9 cellular contexts compared by ENCODE assay signal in the genomic region with DNA sequence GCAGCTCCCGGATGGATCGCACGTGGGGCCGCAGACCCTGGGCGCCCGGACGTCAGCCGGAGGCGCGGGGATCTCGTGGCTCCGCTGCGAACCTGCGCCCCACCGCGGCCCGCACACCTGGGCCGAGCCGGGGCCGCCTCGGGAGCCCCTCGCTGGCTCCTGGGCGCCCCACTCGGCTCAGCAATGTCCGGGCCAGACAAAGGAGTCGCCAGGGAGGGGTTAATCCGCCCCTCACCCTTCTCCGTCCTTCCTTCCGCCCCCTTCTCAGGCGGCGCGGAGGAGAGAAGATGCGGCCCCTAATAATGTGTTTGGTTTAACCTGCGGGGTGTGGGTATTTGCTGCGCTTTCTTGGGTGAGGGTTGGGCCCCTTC. TPM values are rescaled to one million over a fixed set of nuclear protein-coding genes. Genes with fewer than 3 reads are reported as not detected.
DNase-seq lines count a peak whose midpoint lies in the region; ATAC-seq, FAIRE-seq and TF ChIP-seq lines count a peak whose summit lies in the region.
"Had no signal": no experiment of that assay in that cellular context is flagged by ENCODE, and none has a peak within 500 bp of the region (broad histone marks: within the 10 kb centered on the region; RNA-seq: fewer than 3 reads in every experiment).

No MANE protein-coding gene starts in this region.

- no peak for TF ChIP-seq RAD21 in neural cell (conservative IDR thresholded peaks at IDR 0.05)

- peak overlapping the region; percentile 59 for H3K4me2 ChIP-seq in endothelial cell of umbilical vein (ENCODE audit: insufficient read depth, low read length)
- H3K4me2 ChIP-seq in neural cell (ENCODE audit: low read length): peak overlapping the region; percentile 100

- POLR2A ChIA-PET in endothelial cell of umbilical vein (lab: Charles Lee): no interaction called here

- peak overlapping the region; percentile 99 for H3K4me3 ChIP-seq in ACC112 (ENCODE audit: low read depth, low read length)
- H3K4me3 ChIP-seq in endothelial cell of umbilical vein (replicated peaks in 1 of 3; ENCODE audit: insufficient read depth in 1 of 3, low read depth in 1 of 3, low read length in 3 of 3): peak overlapping the region; percentile 89 to 99 (median 95)
- H3K4me3 ChIP-seq in neural cell (ENCODE audit: low read length): peak overlapping the region; percentile 69

- H3F3A ChIP-seq in neural cell (ENCODE audit: insufficient read depth, low read length, poor library complexity, severe bottlenecking): no peaks in the 10 kb centered on the region

- H3K9me2 ChIP-seq in neural cell (ENCODE audit: insufficient read depth, low read length): no peaks in the 10 kb centered on the region

- TF ChIP-seq CTCF in endothelial cell of umbilical vein (IDR thresholded peaks at IDR 0.05; ENCODE audit: extremely low read depth in 1 of 2, insufficient read depth in 1 of 2, low read depth in 1 of 2, low read length in 2 of 2) (no peak), neural cell (IDR thresholded peaks at IDR 0.05; ENCODE audit: poor library complexity, severe bottlenecking) (no peak)

- intact Hi-C loops in endothelial cell of umbilical vein (cut with micrococcal nuclease): no loop called here

- H3K9me3 ChIP-seq in endothelial cell of umbilical vein (replicated peaks; ENCODE audit: control insufficient read depth, insufficient read depth, low read length): no peaks in the 10 kb centered on the region
- no peaks in the 10 kb centered on the region for H3K9me3 ChIP-seq in neural cell (ENCODE audit: low read length)

- ATAC-seq in activated CD4-positive, CD25-positive, alpha-beta regulatory T cell treated with anti-CD3 and anti-CD28 coated beads, Interleukin-2, amount 50 U/mL, for 24 hours: no peak

- H4K20me1 ChIP-seq in endothelial cell of umbilical vein (replicated peaks; ENCODE audit: control insufficient read depth, extremely low read depth, insufficient read depth, low read length) (no peaks in the 10 kb centered on the region), neural cell (ENCODE audit: insufficient read depth) (peaks cover 16% of the 10 kb centered on the region)

- H3K9me1 ChIP-seq in endothelial cell of umbilical vein (replicated peaks; ENCODE audit: control insufficient read depth, extremely low read depth, insufficient read depth, low read length): no peaks in the 10 kb centered on the region

- FAIRE-seq in endothelial cell of umbilical vein (lab: Jason Lieb, UNC): no peak

- H3K27ac ChIP-seq in ACC112 (ENCODE audit: low read depth, low read length) (peak overlapping the region; percentile 90), endothelial cell of umbilical vein (ENCODE audit: insufficient read depth, low read depth, low read length) (peak overlapping the region; percentile 62), neural cell (ENCODE audit: low read length) (peak overlapping the region; percentile 93)

- dilution Hi-C loops in endothelial cell of umbilical vein (cut with MboI; ENCODE audit: extremely low pct_ligation_motif_present, low sequenced_read_pairs): no loop called here

- no peak for TF ChIP-seq EP300 in neural cell (conservative IDR thresholded peaks at IDR 0.05; ENCODE audit: poor library complexity, severe bottlenecking)

- DNase-seq in NCI-H69 (lab: John Stamatoyannopoulos, UW) (peak; percentile 78), endothelial cell of umbilical vein (ENCODE audit: low read depth, low spot score) (no peak), NCI-H510A treated with DMSO at 0.1 percent for 48 hours (lab: John Stamatoyannopoulos, UW) (no peak)
- no peak for DNase-seq in activated T-cell treated with anti-CD3 and anti-CD28 coated beads, Interleukin-2, amount 50 U/mL, for 1 hour
- no peak for DNase-seq in stimulated activated CD4-positive, alpha-beta T cell treated with anti-CD3 and anti-CD28 coated beads, Interleukin-4, amount 100 ng/mL, for 1 hour
- DNase-seq: activated naive CD4-positive, alpha-beta T cell treated with anti-CD3 and anti-CD28 coated beads, Interleukin-2, amount 50 U/mL, for 16 hours had no signal

- H3K4me1 ChIP-seq in ACC112 (ENCODE audit: control insufficient read depth, insufficient read depth, low read length, unreplicated experiment): peaks cover 3% of the 10 kb centered on the region
- H3K4me1 ChIP-seq in endothelial cell of umbilical vein (ENCODE audit: control insufficient read depth, extremely low read depth, insufficient read depth, low read length): peaks cover 33% of the 10 kb centered on the region

- H3K36me3 ChIP-seq in ACC112 (ENCODE audit: insufficient read depth, low read length) (no peaks in the 10 kb centered on the region), endothelial cell of umbilical vein (ENCODE audit: control insufficient read depth in 2 of 2, extremely low read depth in 1 of 2, insufficient read depth in 2 of 2, low read length in 2 of 2) (no peaks in the 10 kb centered on the region), neural cell (ENCODE audit: insufficient read depth, low read length) (no peaks in the 10 kb centered on the region)

- peaks cover 62% of the 10 kb centered on the region for H3K79me2 ChIP-seq in ACC112 (ENCODE audit: control insufficient read depth, insufficient read depth, low read length, unreplicated experiment)
- H3K79me2 ChIP-seq in endothelial cell of umbilical vein (ENCODE audit: control insufficient read depth, insufficient read depth, low read length): peaks cover 53% of the 10 kb centered on the region
- H3K79me2 ChIP-seq in neural cell (replicated peaks; ENCODE audit: insufficient read depth, low read length): peaks cover 91% of the 10 kb centered on the region

- H3K27me3 ChIP-seq in ACC112 (ENCODE audit: insufficient read depth, low read length) (no peaks in the 10 kb centered on the region), endothelial cell of umbilical vein (ENCODE audit: control insufficient read depth in 2 of 2, insufficient read depth in 2 of 2, low read length in 2 of 2) (no peaks in the 10 kb centered on the region), neural cell (ENCODE audit: insufficient read depth, low read depth, low read length) (no peaks in the 10 kb centered on the region)

- peak overlapping the region; percentile 89 for H3K9ac ChIP-seq in endothelial cell of umbilical vein (replicated peaks; ENCODE audit: extremely low read depth, insufficient read depth, low read length)
- peak overlapping the region; percentile 99 for H3K9ac ChIP-seq in neural cell (ENCODE audit: low read length)

- H2AFZ ChIP-seq in ACC112 (ENCODE audit: low read length, unreplicated experiment): no peak overlapping the region
- no peak overlapping the region for H2AFZ ChIP-seq in endothelial cell of umbilical vein (ENCODE audit: low read depth, low read length)
- H2AFZ ChIP-seq in neural cell (ENCODE audit: low read depth, low read length): no peak overlapping the region

- CTCF ChIA-PET in endothelial cell of umbilical vein (lab: Charles Lee): no interaction called here

- BruUV-seq in endothelial cell of umbilical vein (replicated peaks; lab: Mats Ljungman, UMichigan): no TSS peak

- no peak for TF ChIP-seq POLR2A in endothelial cell of umbilical vein (IDR thresholded peaks at IDR 0.05; ENCODE audit: low read depth, low read length)

TF ChIP-seq in endothelial cell of umbilical vein, 7 proteins besides CTCF, POLR2A, EP300 and RAD21:
- TF ChIP-seq POLR2AphosphoS5 (IDR thresholded peaks at IDR 0.05; ENCODE audit: insufficient read depth, low read depth, low read length) (no peak), JUN (IDR thresholded peaks at IDR 0.05; ENCODE audit: borderline replicate concordance, insufficient read depth, insufficient read length, low read depth) (no peak), MYC (IDR thresholded peaks at IDR 0.05; ENCODE audit: low read depth, low read length) (no peak), GATA2 (IDR thresholded peaks at IDR 0.05; ENCODE audit: insufficient read depth, insufficient read length, low read depth, low read length) (no peak)
- TF ChIP-seq, protein P1, sequence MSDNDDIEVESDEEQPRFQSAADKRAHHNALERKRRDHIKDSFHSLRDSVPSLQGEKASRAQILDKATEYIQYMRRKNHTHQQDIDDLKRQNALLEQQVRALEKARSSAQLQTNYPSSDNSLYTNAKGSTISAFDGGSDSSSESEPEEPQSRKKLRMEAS (IDR thresholded peaks at IDR 0.05; ENCODE audit: insufficient read depth, insufficient read length): peak; percentile 24
TF ChIP-seq in endothelial cell of umbilical vein: peak in this region for 1.

TF ChIP-seq in neural cell, 6 proteins besides CTCF, POLR2A, EP300 and RAD21 (continues in another document):
- TF ChIP-seq POLR2AphosphoS5 (IDR thresholded peaks at IDR 0.05): peak; percentile 8
- no peak for TF ChIP-seq EZH2 (IDR thresholded peaks at IDR 0.05; ENCODE audit: borderline replicate concordance, insufficient read depth, low read length, poor library complexity, severe bottlenecking)
- TF ChIP-seq TAF1 (IDR thresholded peaks at IDR 0.05; ENCODE audit: low read depth): no peak
- no peak for TF ChIP-seq SMC3 (conservative IDR thresholded peaks at IDR 0.05; ENCODE audit: poor library complexity)
- TF ChIP-seq MXI1 (conservative IDR thresholded peaks at IDR 0.05; ENCODE audit: poor library complexity, severe bottlenecking): peak; percentile 15

RNA-seq across cellular contexts. Expression of a gene that starts 47.6 kb away (rescaled TPM):
- 109 and 113 TPM in 2 replicates for total RNA-seq in endothelial cell of umbilical vein
- polyA plus RNA-seq in endothelial cell of umbilical vein (72.7 and 100 TPM in 2 replicates), neural cell (37.4 and 46.0 TPM in 2 replicates)
- polyA plus RNA-seq in endothelial cell of umbilical vein (2011; cell fraction: cytosol; rRNA removed): 50.5 and 59.4 TPM in 2 replicates
- 74.5 and 86.9 TPM in 2 replicates for polyA plus RNA-seq in endothelial cell of umbilical vein (2011; cell fraction: nucleus; rRNA removed)
- 50.5 and 59.2 TPM in 2 replicates for polyA plus RNA-seq in endothelial cell of umbilical vein (2012)
- polyA minus RNA-seq in endothelial cell of umbilical vein (78.2 and 115 TPM in 2 replicates), neural cell (39.6 and 45.8 TPM in 2 replicates)
- 58.9 TPM for polyA minus RNA-seq in endothelial cell of umbilical vein (2011; cell fraction: cytosol; rRNA and poly(A)+ RNA removed)
- 42.9 and 57.6 TPM in 2 replicates for polyA minus RNA-seq in endothelial cell of umbilical vein (2011; cell fraction: nucleus; rRNA and poly(A)+ RNA removed)

RNA-seq across cellular contexts. Expression of a gene that starts 52.6 kb away (rescaled TPM):
- total RNA-seq in endothelial cell of umbilical vein: 10.3 and 11.6 TPM in 2 replicates
- 4.7 and 7.1 TPM in 2 replicates for polyA plus RNA-seq in endothelial cell of umbilical vein
- 3.4 and 5.1 TPM in 2 replicates for polyA plus RNA-seq in endothelial cell of umbilical vein (2011; cell fraction: cytosol; rRNA removed)
- 15.2 and 19.3 TPM in 2 replicates for polyA plus RNA-seq in endothelial cell of umbilical vein (2011; cell fraction: nucleus; rRNA removed)
- polyA plus RNA-seq in endothelial cell of umbilical vein (2012): 3.5 and 3.7 TPM in 2 replicates
- 7.4 and 14.0 TPM in 2 replicates for polyA minus RNA-seq in endothelial cell of umbilical vein
- 8.7 TPM for polyA minus RNA-seq in endothelial cell of umbilical vein (2011; cell fraction: cytosol; rRNA and poly(A)+ RNA removed)
- polyA minus RNA-seq in endothelial cell of umbilical vein (2011; cell fraction: nucleus; rRNA and poly(A)+ RNA removed): 3.3 and 10.0 TPM in 2 replicates
- 12.4 and 14.2 TPM in 2 replicates for polyA plus RNA-seq in neural cell
- polyA minus RNA-seq in neural cell: 20.7 and 24.9 TPM in 2 replicates
